9 cellular contexts compared by ENCODE assay signal in genomic region chr9:135864447-135865049, GRCh38. TPM values are rescaled to one million over a fixed set of nuclear protein-coding genes. Genes with fewer than 3 reads are reported as not detected.
A peak's percentile ranks its signal among the peaks of the same experiment; 100 is the strongest.
DNase-seq lines count a peak whose midpoint lies in the region; ATAC-seq and TF ChIP-seq lines count a peak whose summit lies in the region.
"Had no signal": no experiment of that assay in that cellular context is flagged by ENCODE, and none has a peak within 500 bp of the region (broad histone marks: within the 10 kb centered on the region; RNA-seq: fewer than 3 reads in every experiment).

No MANE protein-coding gene starts in this region.

- TF ChIP-seq CTCF in PC-3 (conservative IDR thresholded peaks at IDR 0.05; ENCODE audit: low read depth, low read length) (peak; percentile 82), fibroblast of villous mesenchyme (IDR thresholded peaks at IDR 0.05; ENCODE audit: insufficient read depth, low read depth, low read length) (peak; percentile 92), omental fat pad (IDR thresholded peaks at IDR 0.05) (peak in 1 of 3 donors; percentile 40), tibial nerve (IDR thresholded peaks at IDR 0.05) (peak; percentile 67 to 87 (median 73))

- 0 out of 2 replicates have a peak, but pooled peaks cover 6% of the 10 kb centered on the region for H4K20me1 ChIP-seq in PC-3 (ENCODE audit: low read length)

- H3K27me3 ChIP-seq in PC-3 (ENCODE audit: low read length), result no peaks in the 10 kb centered on the region
- no peaks in the 10 kb centered on the region for H3K27me3 ChIP-seq in tibial nerve

- H3K4me2 ChIP-seq in PC-3 (ENCODE audit: low read length), result no peak overlapping the region

- 30 to 33% methylated on average over 8 of the region's 8 CpGs for WGBS in tibial nerve, 2 donors

- no peak for TF ChIP-seq POLR2A in tibial nerve (IDR thresholded peaks at IDR 0.05)

- no peak overlapping the region for H3K27ac ChIP-seq in PC-3 (ENCODE audit: low read length)
- no peak overlapping the region for H3K27ac ChIP-seq in tibial nerve
- H3K27ac ChIP-seq: skin epidermis had no signal

- H3K4me1 ChIP-seq in PC-3 (ENCODE audit: insufficient read depth, low read length) (no peaks in the 10 kb centered on the region), tibial nerve (peaks cover 0 to 19% (median 0%) of the 10 kb centered on the region in 4 donors)

- no peaks in the 10 kb centered on the region for H3K9me2 ChIP-seq in PC-3 (replicated peaks; ENCODE audit: low read length)

- no peak overlapping the region for H2AFZ ChIP-seq in PC-3 (ENCODE audit: low read length)

- ATAC-seq in PC-3 (peak; percentile 60), omental fat pad (ENCODE audit: low FRiP score) (no peak), GM18909 (IDR thresholded peaks at IDR 0.05; ENCODE audit: poor library complexity, unreplicated experiment) (no peak)

- no peak overlapping the region for H3K4me3 ChIP-seq in PC-3 (ENCODE audit: low read length)
- no peak overlapping the region for H3K4me3 ChIP-seq in fibroblast of villous mesenchyme (ENCODE audit: low read depth, low read length)
- no peak overlapping the region for H3K4me3 ChIP-seq in tibial nerve
- H3K4me3 ChIP-seq: skin epidermis had no signal

- no peak for TF ChIP-seq EP300 in tibial nerve (IDR thresholded peaks at IDR 0.05)

- H3K9me3 ChIP-seq in PC-3 (ENCODE audit: low read length) (no peaks in the 10 kb centered on the region), tibial nerve (no peaks in the 10 kb centered on the region)

- DNase-seq in AG08396 (ENCODE audit: low spot score) (peak; percentile 72), GM19240 (ENCODE audit: insufficient read length, low spot score) (peak; percentile 59), PC-3 (peak; percentile 60), activated T-helper 1 cell treated with Interleukin-2 at 50 U/mL for 16 hours (ENCODE audit: low read depth) (peak; percentile 38), fibroblast of villous mesenchyme (ENCODE audit: low read depth) (peak; percentile 50), omental fat pad (ENCODE audit: low spot score) (peak; percentile 87), tibial nerve (ENCODE audit: low spot score in 2 of 2) (peak; percentile 67 to 80)

- H3K36me3 ChIP-seq in PC-3 (ENCODE audit: low read depth, low read length) (no peaks in the 10 kb centered on the region), tibial nerve (peaks cover 0 to 24% (median 0%) of the 10 kb centered on the region in 3 donors)

- H3K9ac ChIP-seq in PC-3 (ENCODE audit: low read length), result no peak overlapping the region

- BruUV-seq in PC-3 (replicated peaks; lab: Mats Ljungman, UMichigan), result no TSS peak

- POLR2A ChIA-PET in PC-3 (lab: Charles Lee; ENCODE audit: unreplicated experiment), result interaction anchor here (0.7 kb wide), 1 partner anchor 31 kb away, joined by 6 read pairs; no protein-coding TSS in a partner anchor

- CTCF ChIA-PET in PC-3 (lab: Charles Lee), result no interaction called here

- intact Hi-C loops in PC-3 (cut with micrococcal nuclease), result no loop called here

- peaks cover 23% of the 10 kb centered on the region for H3K79me2 ChIP-seq in PC-3 (ENCODE audit: low read length)

- H3F3A ChIP-seq in PC-3 (ENCODE audit: low read length, unreplicated experiment), result no peaks in the 10 kb centered on the region

RNA-seq across cellular contexts. Expression of gene CAMSAP1, which starts 42.8 kb away (rescaled TPM):
- total RNA-seq in PC-3 (2014; rRNA removed) (16.4 and 32.0 TPM in 2 replicates), fibroblast of villous mesenchyme (23.7 and 26.1 TPM in 2 replicates), omental fat pad (10 to 100 TPM; 22.3 to 52.5 (median 33.2) TPM), tibial nerve (10 to 100 TPM; 27.6 to 40.8 (median 35.7) TPM)
